Comparison of ENCODE assay signal across 29 cellular contexts in the genomic region with DNA sequence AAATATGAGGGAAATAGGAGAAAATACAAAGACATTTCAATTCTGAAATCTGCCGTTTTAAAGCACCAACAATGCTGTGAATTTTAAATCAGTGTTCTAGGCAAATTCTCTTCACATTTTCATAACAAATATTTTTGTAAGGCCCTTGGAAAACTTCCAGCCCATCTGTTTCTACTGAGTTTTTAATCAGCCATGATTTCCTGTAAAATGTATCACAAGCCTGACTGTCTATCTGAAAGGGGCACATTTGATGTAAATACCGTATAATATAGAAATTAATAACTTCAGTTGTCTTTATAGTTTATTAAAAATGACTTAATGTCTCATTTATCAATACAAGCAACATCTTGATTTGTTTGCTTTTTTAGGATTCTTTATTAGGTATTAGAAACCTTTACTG.
"Had no signal": no experiment of that assay in that cellular context is flagged by ENCODE, and none has a peak within 500 bp of the region (broad histone marks: within the 10 kb centered on the region; RNA-seq: fewer than 3 reads in every experiment).

No MANE protein-coding gene starts in this region.

- DNase-seq: activated CD4-positive, alpha-beta T cell treated with anti-CD3 and anti-CD28 coated beads for 36 hours; activated CD4-positive, CD25-positive, alpha-beta regulatory T cell; activated CD8-positive, alpha-beta memory T cell treated with anti-CD3 and anti-CD28 coated beads, Interleukin-2, amount 10 ng/mL, durations not matched to agents 7 days and 5 days; activated CD8-positive, alpha-beta T cell treated with anti-CD3 and anti-CD28 coated beads, Interleukin-2, amount 10 ng/mL, durations not matched to agents 7 days and 5 days; activated naive CD8-positive, alpha-beta T cell treated with anti-CD3 and anti-CD28 coated beads, Interleukin-2, amount 50 U/mL, for 24 hours; activated T-cell treated with anti-CD3 and anti-CD28 coated beads, Interleukin-2, amount 50 U/mL, for 48 hours; cerebellar nuclear complex; colonic mucosa; effector memory CD8-positive, alpha-beta T cell; foreskin melanocyte; heart right ventricle; islet precursor cell; left ventricle myocardium inferior; mesendoderm; ovary; retina; stimulated activated CD4-positive, alpha-beta T cell treated with anti-CD3 and anti-CD28 coated beads, Interleukin-12 subunit alpha, Interleukin-12 subunit beta, amount 100 ng/mL, for 4 hours; stimulated activated CD4-positive, alpha-beta T cell treated with anti-CD3 and anti-CD28 coated beads, Interleukin-4, amount 100 ng/mL, for 1 hour; stimulated activated naive CD8-positive, alpha-beta T cell treated with anti-CD3 and anti-CD28 coated beads, Interleukin-15, Interleukin-2, amounts not matched to agents 100 U/mL and 50 U/mL, for 24 hours; T-helper 1 cell; upper lobe of right lung had no signal

- H3K4me3 ChIP-seq: colonic mucosa, heart right ventricle, left ventricle myocardium inferior, lung, ovary, prostate gland, skin epidermis, upper lobe of right lung had no signal

- H3K27ac Mint-ChIP-seq: activated CD4-positive, alpha-beta T cell treated with anti-CD3 and anti-CD28 coated beads for 36 hours; activated CD8-positive, alpha-beta memory T cell treated with anti-CD3 and anti-CD28 coated beads, Interleukin-2, amount 10 ng/mL, durations not matched to agents 7 days and 5 days; activated CD8-positive, alpha-beta T cell treated with anti-CD3 and anti-CD28 coated beads, Interleukin-2, amount 10 ng/mL, durations not matched to agents 7 days and 5 days; activated naive CD4-positive, alpha-beta T cell treated with anti-CD3 and anti-CD28 coated beads, Interleukin-2, amount 50 U/mL, for 24 hours; activated naive CD8-positive, alpha-beta T cell treated with anti-CD3 and anti-CD28 coated beads, Interleukin-2, amount 50 U/mL, for 24 hours; activated T-helper 2 cell treated with anti-CD3 and anti-CD28 coated beads, Interferon-gamma antibody, Interleukin-2, Interleukin-4, amounts not matched to agents 10 μg/mL and 5 μg/mL and 100 μg/mL, durations not matched to agents 14 hours and 24 hours and 36 hours; effector memory CD8-positive, alpha-beta T cell; natural killer cell treated with Interleukin-12 subunit alpha and Interleukin-12 subunit beta and Interleukin-15 and Interleukin-18, amount 100 ng/mL, for 72 hours; T-helper 2 cell treated with Interferon-gamma antibody and Interleukin-4, amounts not matched to agents 5 μg/mL and 100 μg/mL, for 36 hours had no signal

- H3K36me3 Mint-ChIP-seq: activated CD8-positive, alpha-beta memory T cell treated with anti-CD3 and anti-CD28 coated beads, Interleukin-2, amount 10 ng/mL, durations not matched to agents 7 days and 5 days; activated naive CD4-positive, alpha-beta T cell treated with anti-CD3 and anti-CD28 coated beads, Interleukin-2, amount 50 U/mL, for 24 hours had no signal

- H3K27me3 Mint-ChIP-seq: activated CD8-positive, alpha-beta memory T cell treated with anti-CD3 and anti-CD28 coated beads, Interleukin-2, amount 10 ng/mL, durations not matched to agents 7 days and 5 days; activated naive CD4-positive, alpha-beta T cell treated with anti-CD3 and anti-CD28 coated beads, Interleukin-2, amount 50 U/mL, for 24 hours; activated naive CD8-positive, alpha-beta T cell treated with anti-CD3 and anti-CD28 coated beads, Interleukin-2, amount 50 U/mL, for 24 hours; effector memory CD8-positive, alpha-beta T cell; natural killer cell treated with Interleukin-12 subunit alpha and Interleukin-12 subunit beta and Interleukin-15 and Interleukin-18, amount 100 ng/mL, for 72 hours had no signal

- H3K4me3 Mint-ChIP-seq: activated CD4-positive, alpha-beta T cell treated with anti-CD3 and anti-CD28 coated beads for 36 hours; activated CD8-positive, alpha-beta memory T cell treated with anti-CD3 and anti-CD28 coated beads, Interleukin-2, amount 10 ng/mL, durations not matched to agents 7 days and 5 days; activated CD8-positive, alpha-beta T cell treated with anti-CD3 and anti-CD28 coated beads, Interleukin-2, amount 10 ng/mL, durations not matched to agents 7 days and 5 days; activated naive CD4-positive, alpha-beta T cell treated with anti-CD3 and anti-CD28 coated beads, Interleukin-2, amount 50 U/mL, for 24 hours; activated naive CD8-positive, alpha-beta T cell treated with anti-CD3 and anti-CD28 coated beads, Interleukin-2, amount 50 U/mL, for 24 hours; effector memory CD8-positive, alpha-beta T cell; natural killer cell treated with Interleukin-12 subunit alpha and Interleukin-12 subunit beta and Interleukin-15 and Interleukin-18, amount 100 ng/mL, for 72 hours; T-helper 2 cell treated with Interferon-gamma antibody and Interleukin-4, amounts not matched to agents 5 μg/mL and 100 μg/mL, for 36 hours had no signal

- H3K4me1 Mint-ChIP-seq: activated CD4-positive, alpha-beta T cell treated with anti-CD3 and anti-CD28 coated beads for 36 hours; activated CD8-positive, alpha-beta memory T cell treated with anti-CD3 and anti-CD28 coated beads, Interleukin-2, amount 10 ng/mL, durations not matched to agents 7 days and 5 days; activated naive CD4-positive, alpha-beta T cell treated with anti-CD3 and anti-CD28 coated beads, Interleukin-2, amount 50 U/mL, for 24 hours; activated naive CD8-positive, alpha-beta T cell treated with anti-CD3 and anti-CD28 coated beads, Interleukin-2, amount 50 U/mL, for 24 hours had no signal

- ATAC-seq: activated CD4-positive, alpha-beta T cell treated with anti-CD3 and anti-CD28 coated beads for 36 hours; activated CD8-positive, alpha-beta memory T cell treated with anti-CD3 and anti-CD28 coated beads, Interleukin-2, amount 10 ng/mL, durations not matched to agents 7 days and 5 days; activated CD8-positive, alpha-beta T cell treated with anti-CD3 and anti-CD28 coated beads, Interleukin-2, amount 10 ng/mL, durations not matched to agents 7 days and 5 days; activated naive CD8-positive, alpha-beta T cell treated with anti-CD3 and anti-CD28 coated beads, Interleukin-2, amount 50 U/mL, for 24 hours; effector memory CD8-positive, alpha-beta T cell; heart right ventricle; natural killer cell treated with Interleukin-12 subunit alpha and Interleukin-12 subunit beta and Interleukin-15 and Interleukin-18, amount 100 ng/mL, for 72 hours; sciatic nerve; stimulated activated naive CD8-positive, alpha-beta T cell treated with anti-CD3 and anti-CD28 coated beads, Interleukin-15, Interleukin-2, amounts not matched to agents 100 U/mL and 50 U/mL, for 24 hours; upper lobe of right lung had no signal
